Comparison of ENCODE assay signal across 9 cellular contexts in genomic region chr11:8263109-8263768, GRCh38. TPM values are rescaled to one million over a fixed set of nuclear protein-coding genes. Genes with fewer than 3 reads are reported as not detected.
DNase-seq lines count a peak whose midpoint lies in the region; ATAC-seq, FAIRE-seq and TF ChIP-seq lines count a peak whose summit lies in the region.
"Had no signal": no experiment of that assay in that cellular context is flagged by ENCODE, and none has a peak within 500 bp of the region (broad histone marks: within the 10 kb centered on the region; RNA-seq: fewer than 3 reads in every experiment).

No MANE protein-coding gene starts in this region.

- H3K4me1 Mint-ChIP-seq in MCF 10A (ENCODE audit: insufficient read depth, unreplicated experiment) (peaks cover 18% of the 10 kb centered on the region), memory B cell (peaks cover 6% of the 10 kb centered on the region)

- CTCF ChIA-PET in MCF 10A (lab: Yijun Ruan, JAX): interaction anchor here (0.5 to 15.4 kb wide), 51 partner anchors 8 to 1983 kb away, joined by 3 to 398 read pairs (median 4); no protein-coding TSS in a partner anchor

- no peak overlapping the region for H3K27ac ChIP-seq in MM.1S (ENCODE audit: low read length)
- H3K27ac ChIP-seq in urinary bladder (ENCODE audit: low read depth): no peak overlapping the region
- H3K27ac ChIP-seq: neutrophil had no signal

- peak overlapping the region; percentile 85 for H3K4me2 ChIP-seq in MM.1S (ENCODE audit: low read depth, low read length)

- H3K36me3 ChIP-seq in MM.1S (replicated peaks; ENCODE audit: insufficient read depth, low read length): no peaks in the 10 kb centered on the region
- H3K36me3 ChIP-seq in urinary bladder (ENCODE audit: insufficient read depth): no peaks in the 10 kb centered on the region
- H3K36me3 ChIP-seq: neutrophil had no signal

- intact Hi-C loops in MCF 10A (cut with micrococcal nuclease): loop anchor here (1.0 kb wide), 2 partner anchors 16 to 36 kb away; no protein-coding TSS in a partner anchor

- no peaks in the 10 kb centered on the region for H3K9me2 ChIP-seq in MM.1S (replicated peaks; ENCODE audit: insufficient read depth, low read length)

- peaks cover 12% of the 10 kb centered on the region for H3K27me3 Mint-ChIP-seq in MCF 10A (ENCODE audit: insufficient read depth, unreplicated experiment)
- H3K27me3 Mint-ChIP-seq in memory B cell: peaks cover 28% of the 10 kb centered on the region

- ATAC-seq in memory B cell (ENCODE audit: low read depth) (peak; percentile 53), GM21619 (IDR thresholded peaks at IDR 0.05; ENCODE audit: unreplicated experiment) (no peak), GM21526 (IDR thresholded peaks at IDR 0.05; ENCODE audit: low FRiP score, unreplicated experiment) (no peak)

- no peak overlapping the region for H2AFZ ChIP-seq in MM.1S (ENCODE audit: low read length)

- TF ChIP-seq POLR2A in GM12892 (IDR thresholded peaks at IDR 0.05; ENCODE audit: low read depth, low read length): no peak

- peak; percentile 45 for DNase-seq in GM12892 (ENCODE audit: insufficient read length)
- no peak for DNase-seq in MM.1S
- DNase-seq in MCF 10A (ENCODE audit: unreplicated experiment): no peak
- DNase-seq in memory B cell (ENCODE audit: low spot score in 2 of 2): no peak
- no peak for DNase-seq in NK-92 treated with Interleukin-12 subunit alpha and Interleukin-12 subunit beta, amount 100 ng/mL, for 24 hours (lab: John Stamatoyannopoulos, UW)

- POLR2A ChIA-PET in MCF 10A (lab: Yijun Ruan, JAX): interaction anchor here (1.1 to 2.0 kb wide), 6 partner anchors 10 to 36 kb away, joined by 3 to 7 read pairs (median 5); no protein-coding TSS in a partner anchor

- FAIRE-seq in GM12892 (lab: Jason Lieb, UNC): no peak

- H3K79me2 ChIP-seq in MM.1S (ENCODE audit: low read length): no peaks in the 10 kb centered on the region

- peak overlapping the region; percentile 14; the same call in 1 of the 2 replicates for H3K4me3 ChIP-seq in MM.1S (ENCODE audit: low read length)
- peak overlapping the region; percentile 45 for H3K4me3 ChIP-seq in urinary bladder (ENCODE audit: low read depth, low read length)

- no peaks in the 10 kb centered on the region for H3K9me3 Mint-ChIP-seq in MCF 10A (ENCODE audit: unreplicated experiment)
- H3K9me3 Mint-ChIP-seq in memory B cell: no peaks in the 10 kb centered on the region

- TF ChIP-seq CTCF in MM.1S (IDR thresholded peaks at IDR 0.05; ENCODE audit: low read length): no peak
- TF ChIP-seq CTCF in MCF 10A (IDR thresholded peaks at IDR 0.05; ENCODE audit: unreplicated experiment): no peak

- no peaks in the 10 kb centered on the region for H4K20me1 ChIP-seq in MM.1S (ENCODE audit: insufficient read depth, low read length)

- under 1% methylated on average over 53 of the region's 53 CpGs for WGBS in urinary bladder

- H3K4me1 ChIP-seq in MM.1S (ENCODE audit: low read length): no peaks in the 10 kb centered on the region
- H3K4me1 ChIP-seq in urinary bladder (ENCODE audit: insufficient read depth): no peaks in the 10 kb centered on the region

- peaks cover 50% of the 10 kb centered on the region for H3K27me3 ChIP-seq in MM.1S (replicated peaks; ENCODE audit: insufficient read depth, low read length)

- no peak overlapping the region for H3K27ac Mint-ChIP-seq in MCF 10A (ENCODE audit: low read depth, unreplicated experiment)
- H3K27ac Mint-ChIP-seq in memory B cell: no peak overlapping the region

- no peak overlapping the region for H3K9ac ChIP-seq in MM.1S (ENCODE audit: low read length)

- H3K36me3 Mint-ChIP-seq in MCF 10A (ENCODE audit: insufficient read depth, unreplicated experiment): no peaks in the 10 kb centered on the region
- H3K36me3 Mint-ChIP-seq in memory B cell: no peaks in the 10 kb centered on the region

- BruUV-seq in MCF 10A (replicated peaks; lab: Mats Ljungman, UMichigan): no TSS peak

- no peaks in the 10 kb centered on the region for H3F3A ChIP-seq in MM.1S (ENCODE audit: insufficient read depth, low read length)

- no peaks in the 10 kb centered on the region for H3K9me3 ChIP-seq in MM.1S (replicated peaks; ENCODE audit: insufficient read depth, low read length)
- H3K9me3 ChIP-seq: neutrophil had no signal

- H3K4me3 Mint-ChIP-seq in MCF 10A (ENCODE audit: unreplicated experiment): peak overlapping the region; percentile 61
- peak overlapping the region; percentile 61 for H3K4me3 Mint-ChIP-seq in memory B cell

RNA-seq across cellular contexts. Expression of gene LMO1, which starts 0.4 kb away (rescaled TPM):
- polyA plus RNA-seq in GM12892 (2012; ENCODE audit: missing spikeins): not detected
- total RNA-seq in MCF 10A (2022) (not detected in 2 replicates), urinary bladder (not detected)
- polyA plus RNA-seq in urinary bladder: 0.46 TPM
